In genomic region chr17:55356440-55357328, GRCh38 we compare ENCODE assay signal across 1 cellular context.
TF ChIP-seq lines count a peak whose summit lies in the region.

No MANE protein-coding gene starts in this region.

TF ChIP-seq in H1, 55 proteins besides CTCF, POLR2A, EP300 and RAD21 (continued from another document):
- TF ChIP-seq HDAC2 (IDR thresholded peaks at IDR 0.05; ENCODE audit: borderline replicate concordance in 1 of 2, low read depth in 2 of 2, low read length in 2 of 2) (no peak), SUZ12 (IDR thresholded peaks at IDR 0.05; ENCODE audit: low read length) (no peak), CEBPB (IDR thresholded peaks at IDR 0.05; ENCODE audit: low read depth, low read length) (no peak), CREB1 (IDR thresholded peaks at IDR 0.05) (peak; percentile 56), TCF12 (IDR thresholded peaks at IDR 0.05; ENCODE audit: low read depth, low read length) (no peak), CTBP2 (IDR thresholded peaks at IDR 0.05; ENCODE audit: borderline replicate concordance, insufficient read depth, insufficient read length, low read length) (no peak), SIN3A (conservative IDR thresholded peaks at IDR 0.05 in 1 of 2, IDR thresholded peaks at IDR 0.05 in 1 of 2; ENCODE audit: low read depth in 1 of 2, low read length in 2 of 2) (0 out of 4 replicates have a peak, but pooled peaks of 1 of the 2 experiments have one; percentile 50), NRF1 (IDR thresholded peaks at IDR 0.05; ENCODE audit: low read depth, low read length) (no peak), GABPA (IDR thresholded peaks at IDR 0.05; ENCODE audit: borderline replicate concordance, insufficient read depth, low read length) (no peak), TAF1 (IDR thresholded peaks at IDR 0.05; ENCODE audit: low read depth, low read length) (no peak), POU5F1 (IDR thresholded peaks at IDR 0.05; ENCODE audit: low read depth, low read length) (no peak), YY1 (IDR thresholded peaks at IDR 0.05; ENCODE audit: low read depth, low read length) (0 out of 2 replicates have a peak, but pooled peaks have one; percentile 45), BACH1 (IDR thresholded peaks at IDR 0.05; ENCODE audit: low read length) (no peak), TAF7 (optimal IDR thresholded peaks at IDR 0.05; ENCODE audit: borderline replicate concordance, low read depth, low read length) (no peak), JUN (IDR thresholded peaks at IDR 0.05; ENCODE audit: low read depth, low read length) (no peak), MAX (IDR thresholded peaks at IDR 0.05) (no peak), TBP (IDR thresholded peaks at IDR 0.05; ENCODE audit: low read depth, low read length) (no peak), SP2 (IDR thresholded peaks at IDR 0.05; ENCODE audit: low read length) (no peak), RFX5 (IDR thresholded peaks at IDR 0.05; ENCODE audit: borderline replicate concordance, low read depth, low read length) (no peak), EGR1 (IDR thresholded peaks at IDR 0.05; ENCODE audit: borderline replicate concordance, low read depth, low read length) (no peak)
